In genomic region chr11:75398906-75399305, GRCh38 we compare ENCODE assay signal across 8 cellular contexts. TPM values are rescaled to one million over a fixed set of nuclear protein-coding genes. Genes with fewer than 3 reads are reported as not detected.
A peak's percentile ranks its signal among the peaks of the same experiment; 100 is the strongest.
DNase-seq lines count a peak whose midpoint lies in the region; ATAC-seq and TF ChIP-seq lines count a peak whose summit lies in the region.

No MANE protein-coding gene starts in this region.

- H3K4me3 ChIP-seq in KMS-11 (IDR thresholded peaks at IDR 0.05; ENCODE audit: insufficient read depth, low read depth, low read length) (no peak overlapping the region), mammary epithelial cell (replicated peaks in 1 of 3; ENCODE audit: insufficient read depth in 1 of 3, low read depth in 2 of 3, low read length in 3 of 3) (no peak overlapping the region), smooth muscle cell (no peak overlapping the region)

- intact Hi-C loops in mammary epithelial cell (cut with micrococcal nuclease), result no loop called here
- intact Hi-C loops in head of caudate nucleus (cut with DNase I), result no loop called here

- in situ Hi-C loops in mammary epithelial cell (cut with MboI; ENCODE audit: low sequenced_read_pairs in 2 of 2), result loop anchor here in 1 of 2 donors (10.0 kb wide), 1 partner anchor 136 kb away; no protein-coding TSS in a partner anchor

- H3K9me3 ChIP-seq in mammary epithelial cell (replicated peaks; ENCODE audit: insufficient read depth, low read length), result no peaks in the 10 kb centered on the region
- no peaks in the 10 kb centered on the region for H3K9me3 ChIP-seq in smooth muscle cell (replicated peaks; ENCODE audit: low read depth)

- H2AFZ ChIP-seq in KMS-11 (ENCODE audit: low read depth) (peak overlapping the region; percentile 50), mammary epithelial cell (ENCODE audit: low read depth, low read length) (peak overlapping the region; percentile 70), smooth muscle cell (ENCODE audit: low read depth) (peak overlapping the region; percentile 89)

- peaks cover 33% of the 10 kb centered on the region; the same call in 1 of the 2 replicates for H3K36me3 ChIP-seq in KMS-11 (ENCODE audit: insufficient read depth)
- H3K36me3 ChIP-seq in mammary epithelial cell (ENCODE audit: insufficient read depth, low read length), result peaks cover 31% of the 10 kb centered on the region
- no peaks in the 10 kb centered on the region for H3K36me3 ChIP-seq in smooth muscle cell (ENCODE audit: low read depth)

- WGBS in mammary epithelial cell (ENCODE audit: low coverage, missing lambda C conversion rate), result 54% methylated on average over 8 of the region's 8 CpGs
- WGBS in smooth muscle cell (ENCODE audit: low lambda C conversion rate), result 76% methylated on average over 8 of the region's 8 CpGs

- peak overlapping the region; percentile 99 for H3K27ac Mint-ChIP-seq in activated CD8-positive, alpha-beta memory T cell treated with anti-CD3 and anti-CD28 coated beads, Interleukin-2, amount 10 ng/mL, durations not matched to agents 7 days and 5 days

- H3K4me3 Mint-ChIP-seq in activated CD8-positive, alpha-beta memory T cell treated with anti-CD3 and anti-CD28 coated beads, Interleukin-2, amount 10 ng/mL, durations not matched to agents 7 days and 5 days, result peak overlapping the region; percentile 98

- H3K4me1 ChIP-seq in KMS-11 (ENCODE audit: low read depth, poor library complexity, severe bottlenecking) (peaks cover 34% of the 10 kb centered on the region), mammary epithelial cell (ENCODE audit: insufficient read depth, low read length) (peaks cover 24% of the 10 kb centered on the region), smooth muscle cell (ENCODE audit: low read depth) (peaks cover 15% of the 10 kb centered on the region)

- no peak overlapping the region for H3K27ac ChIP-seq in KMS-11
- no peak overlapping the region for H3K27ac ChIP-seq in mammary epithelial cell (ENCODE audit: insufficient read depth, low read depth, low read length)
- H3K27ac ChIP-seq in smooth muscle cell (ENCODE audit: low read depth), result no peak overlapping the region

- CTCF ChIA-PET in activated CD8-positive, alpha-beta memory T cell treated with anti-CD3 and anti-CD28 coated beads, Interleukin-2, amount 10 ng/mL, durations not matched to agents 7 days and 5 days (lab: Charles Lee), result interaction anchor here (1.1 to 3.1 kb wide), 2 partner anchors 10 to 127 kb away, joined by 3 to 16 read pairs; partner anchors contain the start of gene GDPD5
- CTCF ChIA-PET in mammary epithelial cell (lab: Charles Lee; ENCODE audit: low non-redundant PET), result no interaction called here

- BruUV-seq in mammary epithelial cell (replicated peaks; lab: Mats Ljungman, UMichigan), result no TSS peak

- TF ChIP-seq CTCF in KMS-11 (conservative IDR thresholded peaks at IDR 0.05; ENCODE audit: low read depth, low read length) (no peak), mammary epithelial cell (conservative IDR thresholded peaks at IDR 0.05 in 1 of 2, IDR thresholded peaks at IDR 0.05 in 1 of 2; ENCODE audit: extremely low read depth in 1 of 2, insufficient read depth in 1 of 2, low read depth in 1 of 2, low read length in 2 of 2) (no peak), smooth muscle cell (IDR thresholded peaks at IDR 0.05; ENCODE audit: borderline replicate concordance, insufficient read depth, poor library complexity, severe bottlenecking) (no peak)

- H3F3A ChIP-seq in smooth muscle cell (ENCODE audit: low read depth), result peaks cover 16% of the 10 kb centered on the region

- H3K27me3 ChIP-seq in KMS-11 (ENCODE audit: insufficient read depth, low read depth) (no peaks in the 10 kb centered on the region), mammary epithelial cell (ENCODE audit: insufficient read depth, low read length) (no peaks in the 10 kb centered on the region), smooth muscle cell (ENCODE audit: low read depth) (no peaks in the 10 kb centered on the region)

- H3K27me3 Mint-ChIP-seq in activated CD8-positive, alpha-beta memory T cell treated with anti-CD3 and anti-CD28 coated beads, Interleukin-2, amount 10 ng/mL, durations not matched to agents 7 days and 5 days, result peaks cover 4% of the 10 kb centered on the region

- DNase-seq in activated CD8-positive, alpha-beta memory T cell treated with anti-CD3 and anti-CD28 coated beads, Interleukin-2, amount 10 ng/mL, durations not matched to agents 7 days and 5 days, result no peak
- DNase-seq in activated CD8-positive, alpha-beta memory T cell treated with anti-CD3 and anti-CD28 coated beads, Interleukin-2, amount 50 U/mL, for 48 hours, result no peak
- no peak for DNase-seq in mammary epithelial cell
- DNase-seq in smooth muscle cell (lab: John Stamatoyannopoulos, UW; ENCODE audit: unreplicated experiment), result no peak
- no peak for DNase-seq in head of caudate nucleus
- DNase-seq in activated CD8-positive, alpha-beta memory T cell treated with anti-CD3 and anti-CD28 coated beads for 24 hours, result no peak
- no peak for DNase-seq in NCI-H1105 (lab: John Stamatoyannopoulos, UW)

- dilution Hi-C loops in mammary epithelial cell (cut with HindIII; ENCODE audit: low sequenced_read_pairs), result no loop called here

- H3K9ac ChIP-seq in KMS-11 (peak overlapping the region; percentile 99; the same call in 1 of the 2 replicates), mammary epithelial cell (ENCODE audit: insufficient read depth, low read length) (no peak overlapping the region), smooth muscle cell (ENCODE audit: low read depth) (no peak overlapping the region)

- H4K20me1 ChIP-seq in KMS-11 (ENCODE audit: insufficient read depth) (peaks cover 37% of the 10 kb centered on the region), mammary epithelial cell (ENCODE audit: insufficient read depth, low read length) (peaks cover 18% of the 10 kb centered on the region), smooth muscle cell (ENCODE audit: low read depth) (peaks cover 44% of the 10 kb centered on the region)

- ATAC-seq in activated CD8-positive, alpha-beta memory T cell treated with anti-CD3 and anti-CD28 coated beads, Interleukin-2, amount 10 ng/mL, durations not matched to agents 7 days and 5 days, result no peak

- peak overlapping the region; percentile 43; the same call in 1 of the 2 replicates for H3K4me2 ChIP-seq in KMS-11
- no peak overlapping the region for H3K4me2 ChIP-seq in mammary epithelial cell (ENCODE audit: insufficient read depth, low read depth, low read length)
- no peak overlapping the region for H3K4me2 ChIP-seq in smooth muscle cell

- H3K36me3 Mint-ChIP-seq in activated CD8-positive, alpha-beta memory T cell treated with anti-CD3 and anti-CD28 coated beads, Interleukin-2, amount 10 ng/mL, durations not matched to agents 7 days and 5 days, result peaks cover 43% of the 10 kb centered on the region

- no peaks in the 10 kb centered on the region for H3K9me3 Mint-ChIP-seq in activated CD8-positive, alpha-beta memory T cell treated with anti-CD3 and anti-CD28 coated beads, Interleukin-2, amount 10 ng/mL, durations not matched to agents 7 days and 5 days (ENCODE audit: low read depth)

- H3K4me1 Mint-ChIP-seq in activated CD8-positive, alpha-beta memory T cell treated with anti-CD3 and anti-CD28 coated beads, Interleukin-2, amount 10 ng/mL, durations not matched to agents 7 days and 5 days, result peaks cover 37% of the 10 kb centered on the region

- H3K79me2 ChIP-seq in KMS-11 (ENCODE audit: insufficient read depth, low read depth) (peaks cover 46% of the 10 kb centered on the region), mammary epithelial cell (ENCODE audit: insufficient read depth, low read length) (peaks cover 47% of the 10 kb centered on the region), smooth muscle cell (ENCODE audit: low read depth) (peaks cover 46% of the 10 kb centered on the region)

RNA-seq across cellular contexts. Expression of gene RPS3, which starts 0.4 kb away (rescaled TPM):
- 1,000 to 10,000 TPM; 2,848 to 3,262 TPM for total RNA-seq in activated CD8-positive, alpha-beta memory T cell treated with anti-CD3 and anti-CD28 coated beads, Interleukin-2, amount 10 ng/mL, durations not matched to agents 7 days and 5 days
- total RNA-seq in mammary epithelial cell (1,000 to 10,000 TPM; 1,423 to 2,367 TPM), smooth muscle cell (721 and 794 TPM in 2 replicates)
- polyA plus RNA-seq in mammary epithelial cell (3,767 TPM), smooth muscle cell (976 and 989 TPM in 2 replicates)
- 2,014 TPM for polyA minus RNA-seq in mammary epithelial cell

RNA-seq across cellular contexts. Expression of gene KLHL35, which starts 34.1 kb away (rescaled TPM):
- under 1 TPM in 1 of 2 experiments, not detected in 1; 0.47 TPM for total RNA-seq in activated CD8-positive, alpha-beta memory T cell treated with anti-CD3 and anti-CD28 coated beads, Interleukin-2, amount 10 ng/mL, durations not matched to agents 7 days and 5 days
- 1 to 10 TPM; 2.4 to 3.7 TPM for total RNA-seq in mammary epithelial cell
- 0.43 TPM for polyA plus RNA-seq in mammary epithelial cell
- polyA minus RNA-seq in mammary epithelial cell, result not detected
- total RNA-seq in smooth muscle cell, result 0.85 and 1.0 TPM in 2 replicates
- polyA plus RNA-seq in smooth muscle cell, result 2.8 and 3.0 TPM in 2 replicates

RNA-seq across cellular contexts. Expression of gene ARRB1, which starts 47.4 kb away (rescaled TPM):
- 10 to 100 TPM; 42.6 to 69.3 TPM for total RNA-seq in activated CD8-positive, alpha-beta memory T cell treated with anti-CD3 and anti-CD28 coated beads, Interleukin-2, amount 10 ng/mL, durations not matched to agents 7 days and 5 days
- total RNA-seq in mammary epithelial cell, result 1 to 10 TPM; 3.9 to 5.3 TPM
- 5.4 TPM for polyA plus RNA-seq in mammary epithelial cell
- 9.9 TPM for polyA minus RNA-seq in mammary epithelial cell
- total RNA-seq in smooth muscle cell, result 16.9 and 19.7 TPM in 2 replicates
- 4.6 and 6.6 TPM in 2 replicates for polyA plus RNA-seq in smooth muscle cell
